Comparison of ENCODE assay signal across 8 cellular contexts in genomic region chr6:28943557-28944411, GRCh38. TPM values are rescaled to one million over a fixed set of nuclear protein-coding genes. Genes with fewer than 3 reads are reported as not detected.
DNase-seq lines count a peak whose midpoint lies in the region; ATAC-seq and TF ChIP-seq lines count a peak whose summit lies in the region.

No MANE protein-coding gene starts in this region.

- peak; percentile 65 for DNase-seq in COLO668 (lab: John Stamatoyannopoulos, UW; ENCODE audit: unreplicated experiment)
- no peak for DNase-seq in RWPE2 (ENCODE audit: low spot score)
- DNase-seq in activated naive CD4-positive, alpha-beta T cell treated with anti-CD3 and anti-CD28 coated beads, Interleukin-2, amount 50 U/mL, for 72 hours (ENCODE audit: low spot score in 2 of 2) = peak; percentile 77 to 81
- DNase-seq in head of caudate nucleus = peak; percentile 57 to 93 (median 82)
- no peak for DNase-seq in omental fat pad (ENCODE audit: low spot score)
- DNase-seq in tibial artery = peak; percentile 59 to 87

- TF ChIP-seq CTCF in RWPE2 (IDR thresholded peaks at IDR 0.05; ENCODE audit: poor library complexity, severe bottlenecking) = no peak
- no peak for TF ChIP-seq CTCF in omental fat pad (IDR thresholded peaks at IDR 0.05)
- TF ChIP-seq CTCF in tibial artery (IDR thresholded peaks at IDR 0.05) = no peak

- ATAC-seq in RWPE2 (ENCODE audit: low read depth) (peak; percentile 8; the same call in 1 of the 3 replicates), omental fat pad (ENCODE audit: low FRiP score) (peak; percentile 20), GM21367 (IDR thresholded peaks at IDR 0.05; ENCODE audit: unreplicated experiment) (no peak)
- ATAC-seq in activated naive CD4-positive, alpha-beta T cell treated with anti-CD3 and anti-CD28 coated beads, Interleukin-2, amount 50 U/mL, for 72 hours = peak; percentile 20 to 29

- H3K27ac Mint-ChIP-seq in activated naive CD4-positive, alpha-beta T cell treated with anti-CD3 and anti-CD28 coated beads, Interleukin-2, amount 50 U/mL, for 72 hours = peak overlapping the region; percentile 97 to 98

- no peaks in the 10 kb centered on the region for H3K36me3 ChIP-seq in RWPE2 (ENCODE audit: low read depth)
- H3K36me3 ChIP-seq in tibial artery = no peaks in the 10 kb centered on the region

- no peaks in the 10 kb centered on the region for H3K27me3 ChIP-seq in RWPE2 (ENCODE audit: insufficient read depth, poor library complexity, severe bottlenecking)
- H3K27me3 ChIP-seq in tibial artery = no peaks in the 10 kb centered on the region

- no peak for TF ChIP-seq RAD21 in Ishikawa (IDR thresholded peaks at IDR 0.05; ENCODE audit: low read depth)

- no peaks in the 10 kb centered on the region for H3K36me3 Mint-ChIP-seq in activated naive CD4-positive, alpha-beta T cell treated with anti-CD3 and anti-CD28 coated beads, Interleukin-2, amount 50 U/mL, for 72 hours

- H3K9me3 ChIP-seq in RWPE2 (ENCODE audit: severe bottlenecking) (no peaks in the 10 kb centered on the region), tibial artery (no peaks in the 10 kb centered on the region)

- intact Hi-C loops in head of caudate nucleus (cut with DNase I) = loop anchor here (5.0 kb wide), 3 partner anchors 39 to 106 kb away; no protein-coding TSS in a partner anchor
- intact Hi-C loops in tibial artery (cut with DNase I; ENCODE audit: low total_unique reads) = loop anchor here (5.0 kb wide), 2 partner anchors 39 to 81 kb away; no protein-coding TSS in a partner anchor

- H3K4me1 ChIP-seq in RWPE2 (ENCODE audit: insufficient read depth, poor library complexity, severe bottlenecking) (peaks cover 20% of the 10 kb centered on the region), tibial artery (peaks cover 0 to 28% (median 11%) of the 10 kb centered on the region in 4 donors)

- H3K4me3 ChIP-seq in RWPE2 (ENCODE audit: severe bottlenecking) (peak overlapping the region; percentile 39), tibial artery (peak overlapping the region; percentile 57 to 61)

- H3K27ac ChIP-seq in RWPE2 (ENCODE audit: poor library complexity, severe bottlenecking) = peak overlapping the region; percentile 52
- H3K27ac ChIP-seq in tibial artery = peak overlapping the region; percentile 76 to 80

- H3K9me3 Mint-ChIP-seq in activated naive CD4-positive, alpha-beta T cell treated with anti-CD3 and anti-CD28 coated beads, Interleukin-2, amount 50 U/mL, for 72 hours = no peaks in the 10 kb centered on the region

- TF ChIP-seq EP300 in Ishikawa (IDR thresholded peaks at IDR 0.05; ENCODE audit: borderline replicate concordance) = no peak; the same call in 1 of the 2 replicates

TF ChIP-seq in Ishikawa, 13 proteins besides CTCF, POLR2A, EP300 and RAD21:
- no peak for TF ChIP-seq CREB1 (IDR thresholded peaks at IDR 0.05; ENCODE audit: low read depth)
- TF ChIP-seq EGR1 (IDR thresholded peaks at IDR 0.05) = peak; percentile 42; the same call in 1 of the 2 replicates
- peak; percentile 80 for TF ChIP-seq TEAD4 (IDR thresholded peaks at IDR 0.05)

RNA-seq across cellular contexts. Expression of gene TRIM27, which starts 20.0 kb away (rescaled TPM):
- 10 to 100 TPM; 34.3 to 45.4 TPM for total RNA-seq in activated naive CD4-positive, alpha-beta T cell treated with anti-CD3 and anti-CD28 coated beads, Interleukin-2, amount 50 U/mL, for 72 hours
- total RNA-seq in omental fat pad = 10 to 100 TPM; 37.0 to 75.2 (median 58.4) TPM

Comparison
In these comparisons a context has a peak if more than half of its experiments do, and no peak if none do; other contexts are left out.
1. DNase-seq: peak in COLO668 (single experiment), activated naive CD4-positive, alpha-beta T cell treated with anti-CD3 and anti-CD28 coated beads, Interleukin-2, amount 50 U/mL, for 72 hours (2 of 2), head of caudate nucleus (42 of 42) and tibial artery (2 of 2); none in RWPE2 (single experiment) and omental fat pad (single experiment).